Comparison of ENCODE assay signal across 13 cellular contexts in the genomic region with DNA sequence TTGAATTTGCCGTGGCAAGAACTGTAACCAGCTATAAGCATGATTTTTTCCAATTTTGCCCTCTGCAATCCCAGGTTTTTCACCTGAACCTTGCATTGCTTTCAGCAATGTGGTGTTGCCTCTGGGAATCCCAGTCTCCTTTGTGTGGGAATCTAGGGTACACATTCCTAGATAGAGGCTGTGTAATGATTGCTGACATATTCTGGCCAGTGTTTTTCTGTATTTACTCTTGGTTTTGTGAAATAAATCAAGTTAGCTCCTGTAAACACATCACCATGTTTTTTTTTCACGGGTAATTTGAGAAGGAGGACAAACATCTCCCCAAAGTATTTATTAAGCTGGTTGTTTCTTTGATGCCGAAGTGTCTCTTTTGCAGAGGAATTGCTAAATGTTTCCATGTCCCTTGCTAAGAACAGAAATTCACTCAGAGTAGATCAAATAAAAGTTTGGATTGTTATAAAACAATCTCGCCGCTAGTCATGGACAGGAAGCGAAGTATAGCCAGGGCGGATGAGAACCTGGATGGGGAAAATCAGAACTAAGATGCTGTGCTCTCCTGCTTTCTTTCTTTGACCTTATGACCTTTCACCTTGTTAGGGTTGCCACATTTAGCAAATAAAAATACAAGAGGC. TPM values are rescaled to one million over a fixed set of nuclear protein-coding genes. Genes with fewer than 3 reads are reported as not detected.
DNase-seq lines count a peak whose midpoint lies in the region; ATAC-seq, FAIRE-seq and TF ChIP-seq lines count a peak whose summit lies in the region.
"Had no signal": no experiment of that assay in that cellular context is flagged by ENCODE, and none has a peak within 500 bp of the region (broad histone marks: within the 10 kb centered on the region; RNA-seq: fewer than 3 reads in every experiment).

No MANE protein-coding gene starts in this region.

- H3K4me3 Mint-ChIP-seq in CD8-positive, alpha-beta T cell = peak overlapping the region; percentile 79
- peak overlapping the region; percentile 78 to 94 (median 90) for H3K4me3 Mint-ChIP-seq in IgD-negative memory B cell
- peak overlapping the region; percentile 83 for H3K4me3 Mint-ChIP-seq in neural progenitor cell

- H3K9ac ChIP-seq in H1 (replicated peaks in 1 of 4; ENCODE audit: extremely low read depth in 1 of 4, low read depth in 3 of 4, low read length in 3 of 4) (no peak overlapping the region), neural progenitor cell (no peak overlapping the region)

- WGBS in H1 (ENCODE audit: extremely low coverage in 1 of 2, insufficient coverage in 1 of 2, insufficient read length in 1 of 2, insufficient replicate concordance in 2 of 2, low coverage in 1 of 2, low lambda C conversion rate in 2 of 2, missing lambda C conversion rate in 1 of 2), 2 experiments = 97% methylated on average over 7 of the region's 7 CpGs; no CpG with 5 or more reads in 1 of the 2 experiments

- no peaks in the 10 kb centered on the region for H3K36me3 ChIP-seq in CD8-positive, alpha-beta T cell (ENCODE audit: insufficient read depth, low read length)
- H3K36me3 ChIP-seq in H1 (ENCODE audit: control insufficient read depth in 2 of 4, insufficient read depth in 4 of 4, low read length in 3 of 4) (no peaks in the 10 kb centered on the region), neural progenitor cell (no peaks in the 10 kb centered on the region)
- H3K36me3 ChIP-seq: thyroid gland had no signal

- no peak for TF ChIP-seq RAD21 in H1 (IDR thresholded peaks at IDR 0.05 in 1 of 2, conservative IDR thresholded peaks at IDR 0.05 in 1 of 2; ENCODE audit: low read depth in 2 of 2, low read length in 2 of 2)

- POLR2A ChIA-PET in CD8-positive, alpha-beta T cell (lab: Charles Lee) = no interaction called here
- POLR2A ChIA-PET in H1 (lab: Charles Lee; ENCODE audit: partially characterized antibody) = interaction anchor here (0.6 kb wide), 1 partner anchor 115 kb away, joined by 3 read pairs; no protein-coding TSS in a partner anchor

- no peak overlapping the region for H4K91ac ChIP-seq in H1 (replicated peaks; ENCODE audit: insufficient read length, low read length)

- no peak overlapping the region for H3K27ac Mint-ChIP-seq in CD8-positive, alpha-beta T cell
- H3K27ac Mint-ChIP-seq in IgD-negative memory B cell (peak overlapping the region; percentile 53 to 90 (median 71)), neural progenitor cell (no peak overlapping the region)

- H2AFZ ChIP-seq in H1 (ENCODE audit: low read length) (no peak overlapping the region), neural progenitor cell (replicated peaks) (peak overlapping the region; percentile 36)

- H3K79me1 ChIP-seq in H1 (ENCODE audit: low read depth, low read length) = no peaks in the 10 kb centered on the region

- DNase-seq in CD8-positive, alpha-beta T cell = no peak
- no peak for DNase-seq in H1 (ENCODE audit: low read depth in 1 of 2, low spot score in 2 of 2)
- DNase-seq in neural progenitor cell (ENCODE audit: low spot score) = peak; percentile 31
- no peak for DNase-seq in Kasumi-1 (lab: John Stamatoyannopoulos, UW)
- DNase-seq in NCI-H2196 treated with DMSO at 0.1 percent for 48 hours (lab: John Stamatoyannopoulos, UW; ENCODE audit: unreplicated experiment) = no peak
- no peak for DNase-seq in NCI-H1436 treated with DMSO at 0.1 percent for 48 hours (lab: John Stamatoyannopoulos, UW)
- DNase-seq: mucosa of descending colon, NCI-H2171, thyroid gland had no signal

- H3K27ac ChIP-seq in CD8-positive, alpha-beta T cell (ENCODE audit: low read depth, low read length) = no peak overlapping the region
- no peak overlapping the region for H3K27ac ChIP-seq in H1 (ENCODE audit: low read depth, low read length)
- no peak overlapping the region for H3K27ac ChIP-seq in neural progenitor cell
- H3K27ac ChIP-seq: SK-N-MC had no signal

- no peak overlapping the region for H3K23ac ChIP-seq in H1 (ENCODE audit: insufficient read length)

- H3K18ac ChIP-seq in H1 (ENCODE audit: extremely low read depth, low read length) = no peak overlapping the region

- TF ChIP-seq CTCF in CD8-positive, alpha-beta T cell (IDR thresholded peaks at IDR 0.05) = no peak
- TF ChIP-seq CTCF in H1 (IDR thresholded peaks at IDR 0.05; ENCODE audit: control extremely low read depth in 1 of 3, insufficient read depth in 1 of 3, low read depth in 1 of 3, low read length in 3 of 3) = no peak
- TF ChIP-seq CTCF in neural progenitor cell (IDR thresholded peaks at IDR 0.05) = no peak

- H3K56ac ChIP-seq in H1 (replicated peaks; ENCODE audit: insufficient read length, low read depth, low read length) = no peak overlapping the region

- H3K4me3 ChIP-seq in CD8-positive, alpha-beta T cell (ENCODE audit: low read depth, low read length) = no peak overlapping the region
- peak overlapping the region in 2 of 4 experiments; percentile 58 to 75; a peak in 3 of 8 replicates for H3K4me3 ChIP-seq in H1 (ENCODE audit: extremely low read depth in 1 of 4, insufficient read depth in 2 of 4, low read depth in 3 of 4, low read length in 4 of 4)
- H3K4me3 ChIP-seq in neural progenitor cell = peak overlapping the region; percentile 55
- H3K4me3 ChIP-seq: mucosa of descending colon, SK-N-MC had no signal

- no peak for ATAC-seq in CD8-positive, alpha-beta T cell
- no peak for ATAC-seq in HG02678 (IDR thresholded peaks at IDR 0.05; ENCODE audit: unreplicated experiment)

- no peaks in the 10 kb centered on the region for H3K9me3 ChIP-seq in CD8-positive, alpha-beta T cell (ENCODE audit: low read length)
- H3K9me3 ChIP-seq in H1 (ENCODE audit: insufficient read depth in 2 of 2, low read depth in 1 of 2, low read length in 1 of 2) (0 out of 4 replicates have a peak, but pooled peaks cover 0 to 1% of the 10 kb centered on the region in 2 experiments), neural progenitor cell (ENCODE audit: low read depth) (no peaks in the 10 kb centered on the region)
- H3K9me3 ChIP-seq: mucosa of descending colon, thyroid gland had no signal

- no peak overlapping the region for H2BK20ac ChIP-seq in H1 (ENCODE audit: low read length)

- no peak overlapping the region for H2AK5ac ChIP-seq in H1 (ENCODE audit: low read depth, low read length)

- H3K9me3 Mint-ChIP-seq in CD8-positive, alpha-beta T cell = no peaks in the 10 kb centered on the region
- H3K9me3 Mint-ChIP-seq in IgD-negative memory B cell = no peaks in the 10 kb centered on the region
- H3K9me3 Mint-ChIP-seq in neural progenitor cell = peaks cover 5% of the 10 kb centered on the region

- H2BK15ac ChIP-seq in H1 (ENCODE audit: low read length) = no peak overlapping the region

- peak overlapping the region; percentile 76 to 91 for H3K4me2 ChIP-seq in H1 (ENCODE audit: insufficient read depth in 1 of 2, low read depth in 2 of 2, low read length in 2 of 2)
- peak overlapping the region; percentile 73 for H3K4me2 ChIP-seq in neural progenitor cell

- H3K27me3 ChIP-seq in CD8-positive, alpha-beta T cell (ENCODE audit: insufficient read depth, low read length) = no peaks in the 10 kb centered on the region
- H3K27me3 ChIP-seq in H1 (replicated peaks in 1 of 4; ENCODE audit: control insufficient read depth in 3 of 4, extremely low read depth in 1 of 4, insufficient read depth in 3 of 4, low read length in 3 of 4) (peaks cover 0 to 5% (median 0%) of the 10 kb centered on the region in 4 experiments; a peak in 2 of 7 replicates), neural progenitor cell (peaks cover 9% of the 10 kb centered on the region)
- H3K27me3 ChIP-seq: thyroid gland had no signal

- no peak overlapping the region for H2BK5ac ChIP-seq in H1 (ENCODE audit: low read depth, low read length)

- peaks cover 5% of the 10 kb centered on the region for H3F3A ChIP-seq in neural progenitor cell (ENCODE audit: low read depth)

- no peak overlapping the region for H2BK120ac ChIP-seq in H1 (replicated peaks; ENCODE audit: low read depth, low read length)

- H3K4me1 Mint-ChIP-seq in CD8-positive, alpha-beta T cell (ENCODE audit: low read depth) = peaks cover 31% of the 10 kb centered on the region
- H3K4me1 Mint-ChIP-seq in IgD-negative memory B cell (peaks cover 15 to 26% (median 20%) of the 10 kb centered on the region in 3 donors), neural progenitor cell (peaks cover 21% of the 10 kb centered on the region)

- H4K20me1 ChIP-seq in H1 (replicated peaks in 1 of 2; ENCODE audit: control insufficient read depth in 1 of 2, insufficient read depth in 2 of 2, low read length in 2 of 2) = no peaks in the 10 kb centered on the region
- no peaks in the 10 kb centered on the region for H4K20me1 ChIP-seq in neural progenitor cell (ENCODE audit: low read depth)

- TF ChIP-seq POLR2A in H1 (IDR thresholded peaks at IDR 0.05; ENCODE audit: control extremely low read depth in 1 of 2, low read depth in 2 of 2, low read length in 2 of 2) = no peak

- H3K36me3 Mint-ChIP-seq in CD8-positive, alpha-beta T cell = no peaks in the 10 kb centered on the region
- no peaks in the 10 kb centered on the region for H3K36me3 Mint-ChIP-seq in IgD-negative memory B cell
- peaks cover 3% of the 10 kb centered on the region for H3K36me3 Mint-ChIP-seq in neural progenitor cell

- no peak for TF ChIP-seq EP300 in H1 (IDR thresholded peaks at IDR 0.05; ENCODE audit: borderline replicate concordance in 1 of 2, low read depth in 2 of 2, low read length in 2 of 2)

- CTCF ChIA-PET in CD8-positive, alpha-beta T cell (lab: Charles Lee) = no interaction called here
- CTCF ChIA-PET in H1 (lab: Charles Lee; ENCODE audit: partially characterized antibody) = interaction anchor here (0.9 to 1.2 kb wide), 3 partner anchors 8 to 37 kb away, joined by 3 to 4 read pairs (median 3); no protein-coding TSS in a partner anchor

- intact Hi-C loops in CD8-positive, alpha-beta T cell (cut with DNase I, micrococcal nuclease) = loop anchor here in 1 of 2 experiments (10.0 kb wide), 1 partner anchor 391 kb away; a partner anchor contains a TSS

- no peaks in the 10 kb centered on the region for H3K79me2 ChIP-seq in H1 (ENCODE audit: control insufficient read depth in 1 of 2, insufficient read depth in 2 of 2, low read length in 2 of 2)
- H3K79me2 ChIP-seq in neural progenitor cell (ENCODE audit: low read depth) = no peaks in the 10 kb centered on the region

- peaks cover 5% of the 10 kb centered on the region for H3K27me3 Mint-ChIP-seq in CD8-positive, alpha-beta T cell (ENCODE audit: low read depth)
- H3K27me3 Mint-ChIP-seq in IgD-negative memory B cell = peaks cover 1% of the 10 kb centered on the region
- no peaks in the 10 kb centered on the region for H3K27me3 Mint-ChIP-seq in neural progenitor cell (ENCODE audit: insufficient read depth, low read depth)

- no peak overlapping the region for H4K5ac ChIP-seq in H1 (ENCODE audit: insufficient read length, low read depth, low read length)

- FAIRE-seq in H1 (lab: Jason Lieb, UNC) = no peak

- H2BK12ac ChIP-seq in H1 (ENCODE audit: low read depth, low read length) = no peak overlapping the region

- H3K14ac ChIP-seq in H1 (ENCODE audit: insufficient read length) = no peak overlapping the region

- peaks cover 3% of the 10 kb centered on the region; the same call in 1 of the 2 replicates for H3K23me2 ChIP-seq in H1 (ENCODE audit: low read depth, low read length)

- H3K4me1 ChIP-seq in CD8-positive, alpha-beta T cell (ENCODE audit: insufficient read depth, low read length) = peaks cover 18% of the 10 kb centered on the region
- H3K4me1 ChIP-seq in H1 (replicated peaks in 1 of 4; ENCODE audit: control insufficient read depth in 3 of 4, insufficient read depth in 4 of 4, low read length in 3 of 4) = peaks cover 0 to 3% (median 1%) of the 10 kb centered on the region in 4 experiments; a peak in 3 of 7 replicates
- H3K4me1 ChIP-seq in neural progenitor cell = peaks cover 21% of the 10 kb centered on the region

- H3K4ac ChIP-seq in H1 (replicated peaks; ENCODE audit: insufficient read length, low read depth, low read length) = no peak overlapping the region

- H4K8ac ChIP-seq in H1 (ENCODE audit: extremely low read depth, insufficient read depth, low read length) = no peak overlapping the region

RNA-seq across cellular contexts. Expression of a gene that starts 1.2 kb away (rescaled TPM):
- total RNA-seq in CD8-positive, alpha-beta T cell = not detected
- polyA plus RNA-seq in IgD-negative memory B cell (not detected), H1 (2011; rRNA removed) (4.7 and 7.4 TPM in 2 replicates)
- 3.8 and 5.4 TPM in 2 replicates for total RNA-seq in H1 (2021; fragmentation: NEBNext Ultra II Directional; extraction: Animal tissue kit (Norgen Biotek cat#: 25700))
- 5.5 TPM for polyA plus RNA-seq in H1 (2011; cell fraction: cytosol; rRNA removed)
- 13.6 TPM for polyA plus RNA-seq in H1 (2011; cell fraction: nucleus; rRNA removed)
- 5.3 to 5.9 TPM (median 5.6 TPM) in 4 replicates for polyA plus RNA-seq in H1 (2012, experiment 1 of 2)
- polyA plus RNA-seq in H1 (2012, experiment 2 of 2) = 0.60 TPM
- 3.3 TPM for polyA plus RNA-seq in H1 (2013, experiment 1 of 2)
- 2.4 TPM for polyA plus RNA-seq in H1 (2013, experiment 2 of 2)
- polyA minus RNA-seq in H1 (2011; rRNA and poly(A)+ RNA removed) = 6.2 and 17.0 TPM in 2 replicates
- polyA minus RNA-seq in H1 (2011; cell fraction: cytosol; rRNA and poly(A)+ RNA removed) = 3.2 TPM
- 14.1 TPM for polyA minus RNA-seq in H1 (2011; cell fraction: nucleus; rRNA and poly(A)+ RNA removed)
- total RNA-seq in neural progenitor cell (ENCODE audit: low replicate concordance) = 11.9 and 19.9 TPM in 2 replicates
- total RNA-seq: HT1080 had no signal

RNA-seq across cellular contexts. Expression of a gene that starts 26.8 kb away (rescaled TPM):
- total RNA-seq in CD8-positive, alpha-beta T cell = 10 to 100 TPM; 22.4 to 23.2 TPM
- polyA plus RNA-seq in IgD-negative memory B cell = 124 TPM
- 43.0 and 45.5 TPM in 2 replicates for total RNA-seq in H1 (2021; fragmentation: NEBNext Ultra II Directional; extraction: Animal tissue kit (Norgen Biotek cat#: 25700))
- polyA plus RNA-seq in H1 (2011; rRNA removed) = 34.2 and 38.1 TPM in 2 replicates
- polyA plus RNA-seq in H1 (2011; cell fraction: cytosol; rRNA removed) = 55.0 TPM
- polyA plus RNA-seq in H1 (2011; cell fraction: nucleus; rRNA removed) = 45.7 TPM
- polyA plus RNA-seq in H1 (2012, experiment 1 of 2) = 54.3 to 77.8 TPM (median 64.1 TPM) in 4 replicates
- 57.7 TPM for polyA plus RNA-seq in H1 (2012, experiment 2 of 2)
- 125 TPM for polyA plus RNA-seq in H1 (2013, experiment 1 of 2)
- 135 TPM for polyA plus RNA-seq in H1 (2013, experiment 2 of 2)
- 9.9 and 11.3 TPM in 2 replicates for polyA minus RNA-seq in H1 (2011; rRNA and poly(A)+ RNA removed)
- 23.6 TPM for polyA minus RNA-seq in H1 (2011; cell fraction: cytosol; rRNA and poly(A)+ RNA removed)
- polyA minus RNA-seq in H1 (2011; cell fraction: nucleus; rRNA and poly(A)+ RNA removed) = 28.0 TPM
- 20.9 and 23.6 TPM in 2 replicates for total RNA-seq in neural progenitor cell (ENCODE audit: low replicate concordance)

RNA-seq across cellular contexts. Expression of a gene that starts 43.6 kb away (rescaled TPM):
- 1 to 10 TPM; 1.0 to 2.1 TPM for total RNA-seq in CD8-positive, alpha-beta T cell
- 2.2 TPM for polyA plus RNA-seq in IgD-negative memory B cell
- total RNA-seq in H1 (2021; fragmentation: NEBNext Ultra II Directional; extraction: Animal tissue kit (Norgen Biotek cat#: 25700)) = 0.19 and 0.65 TPM in 2 replicates
- polyA plus RNA-seq in H1 (2011; rRNA removed) = 1.1 and 1.2 TPM in 2 replicates
- polyA plus RNA-seq in H1 (2011; cell fraction: cytosol; rRNA removed) = 1.1 TPM
- 3.3 TPM for polyA plus RNA-seq in H1 (2011; cell fraction: nucleus; rRNA removed)
- polyA plus RNA-seq in H1 (2012, experiment 1 of 2) = 0.47 to 0.56 TPM (median 0.55 TPM) in 4 replicates
- polyA plus RNA-seq in H1 (2012, experiment 2 of 2) = 0.12 TPM
- polyA plus RNA-seq in H1 (2013, experiment 1 of 2) = 0.28 TPM
- polyA plus RNA-seq in H1 (2013, experiment 2 of 2) = 0.28 TPM
- 0.29 and 1.6 TPM in 2 replicates for polyA minus RNA-seq in H1 (2011; rRNA and poly(A)+ RNA removed)
- polyA minus RNA-seq in H1 (2011; cell fraction: cytosol; rRNA and poly(A)+ RNA removed) = not detected
- 3.6 TPM for polyA minus RNA-seq in H1 (2011; cell fraction: nucleus; rRNA and poly(A)+ RNA removed)
- total RNA-seq in neural progenitor cell (ENCODE audit: low replicate concordance) = 0.95 and 1.5 TPM in 2 replicates

Comparison
In these comparisons a context has a peak if more than half of its experiments do, and no peak if none do; other contexts are left out.
1. H3K27ac Mint-ChIP-seq: peak in IgD-negative memory B cell (3 of 3); none in CD8-positive, alpha-beta T cell (single experiment) and neural progenitor cell (single experiment).
2. Peak in every context shown above with its lines, with median percentiles within 50 percentile points of each other: H3K4me3 Mint-ChIP-seq.